In genomic region chr7:129205126-129205818, GRCh38 we compare ENCODE assay signal across 20 cellular contexts. TPM values are rescaled to one million over a fixed set of nuclear protein-coding genes. Genes with fewer than 3 reads are reported as not detected.
DNase-seq lines count a peak whose midpoint lies in the region; ATAC-seq and TF ChIP-seq lines count a peak whose summit lies in the region.
"Had no signal": no experiment of that assay in that cellular context is flagged by ENCODE, and none has a peak within 500 bp of the region (broad histone marks: within the 10 kb centered on the region; RNA-seq: fewer than 3 reads in every experiment).

No MANE protein-coding gene starts in this region.

- H3K27ac Mint-ChIP-seq in activated B cell treated with CpG ODN at 0.5 μM for 24 hours (no peak overlapping the region), memory B cell (peak overlapping the region; percentile 42)
- H3K27ac Mint-ChIP-seq: CD14-positive monocyte; CD4-positive, alpha-beta memory T cell had no signal

- H3K27me3 ChIP-seq in H7 (ENCODE audit: control insufficient read depth, insufficient read depth, low read length), result no peaks in the 10 kb centered on the region
- H3K27me3 ChIP-seq in sigmoid colon, result no peaks in the 10 kb centered on the region
- H3K27me3 ChIP-seq in thyroid gland, result no peaks in the 10 kb centered on the region
- no peaks in the 10 kb centered on the region for H3K27me3 ChIP-seq in right atrium auricular region
- H3K27me3 ChIP-seq: BLaER1 had no signal

- no peak overlapping the region for H3K4me3 ChIP-seq in H7 (ENCODE audit: insufficient read depth, low read depth, low read length)
- no peak overlapping the region for H3K4me3 ChIP-seq in sigmoid colon
- no peak overlapping the region for H3K4me3 ChIP-seq in thyroid gland (replicated peaks in 1 of 3)
- H3K4me3 ChIP-seq in right atrium auricular region, result no peak overlapping the region
- H3K4me3 ChIP-seq: A549, BLaER1 had no signal

- H3K36me3 ChIP-seq in H7 (replicated peaks; ENCODE audit: control insufficient read depth, insufficient read depth, low read length), result peaks cover 21% of the 10 kb centered on the region
- peaks cover 0 to 30% (median 0%) of the 10 kb centered on the region in 4 donors for H3K36me3 ChIP-seq in sigmoid colon
- no peaks in the 10 kb centered on the region for H3K36me3 ChIP-seq in thyroid gland
- H3K36me3 ChIP-seq in right atrium auricular region, result no peaks in the 10 kb centered on the region

- no peak for TF ChIP-seq EP300 in sigmoid colon (IDR thresholded peaks at IDR 0.05)

- WGBS in sigmoid colon, 2 donors, result 90 to 93% methylated on average over 29 of the region's 29 CpGs
- WGBS in thyroid gland, 2 donors, result 69 to 89% methylated on average over 16 to 22 of the region's 29 CpGs

- H3K4me1 ChIP-seq in sigmoid colon (peaks cover 0 to under 1% (median under 1%) of the 10 kb centered on the region in 4 donors), thyroid gland (no peaks in the 10 kb centered on the region), right atrium auricular region (peaks cover 0 to under 1% of the 10 kb centered on the region in 2 donors)
- H3K4me1 ChIP-seq: A549 had no signal

- DNase-seq in H7 (peak; percentile 28), activated B cell treated with CpG ODN at 0.5 μM for 24 hours (no peak), memory B cell (ENCODE audit: low spot score in 2 of 2) (no peak), sigmoid colon (peak; percentile 32), caudate nucleus (lab: John Stamatoyannopoulos, UW) (no peak), thyroid gland (no peak), right atrium auricular region (ENCODE audit: low spot score) (no peak), 8988T (no peak)
- DNase-seq: AML-193; CD4-positive, alpha-beta memory T cell; DMS153; DMS79; GDM1; GOT3; H9; KBM-7 had no signal

- TF ChIP-seq CTCF in activated B cell treated with CpG ODN at 0.5 μM for 24 hours (IDR thresholded peaks at IDR 0.05) (no peak), sigmoid colon (IDR thresholded peaks at IDR 0.05) (no peak), thyroid gland (IDR thresholded peaks at IDR 0.05) (no peak), right atrium auricular region (IDR thresholded peaks at IDR 0.05) (no peak)

- ATAC-seq in activated B cell treated with CpG ODN at 0.5 μM for 24 hours (ENCODE audit: low read depth) (peak; percentile 68), memory B cell (ENCODE audit: low read depth) (peak; percentile 80)
- ATAC-seq: A549 had no signal

- H3K27me3 Mint-ChIP-seq in activated B cell treated with CpG ODN at 0.5 μM for 24 hours (no peaks in the 10 kb centered on the region), memory B cell (no peaks in the 10 kb centered on the region)

- peaks cover 3% of the 10 kb centered on the region for H3K4me1 Mint-ChIP-seq in activated B cell treated with CpG ODN at 0.5 μM for 24 hours
- peaks cover 11% of the 10 kb centered on the region for H3K4me1 Mint-ChIP-seq in memory B cell
- H3K4me1 Mint-ChIP-seq: CD4-positive, alpha-beta memory T cell had no signal

- no peak overlapping the region for H3K27ac ChIP-seq in sigmoid colon
- H3K27ac ChIP-seq in caudate nucleus (ENCODE audit: low read depth, low read length), result no peak overlapping the region
- H3K27ac ChIP-seq in thyroid gland, result no peak overlapping the region
- H3K27ac ChIP-seq in right atrium auricular region, result no peak overlapping the region
- H3K27ac ChIP-seq: A549, BLaER1 had no signal

- intact Hi-C loops in activated B cell treated with CpG ODN at 0.5 μM for 24 hours (cut with micrococcal nuclease) (loop anchor here (2.0 kb wide), 1 partner anchor 20 kb away; the partner anchor contains the start of gene AHCYL2), sigmoid colon (cut with DNase I) (no loop called here), thyroid gland (cut with DNase I) (no loop called here)

- H3K4me3 Mint-ChIP-seq in activated B cell treated with CpG ODN at 0.5 μM for 24 hours, result no peak overlapping the region
- peak overlapping the region; percentile 65 for H3K4me3 Mint-ChIP-seq in memory B cell
- H3K4me3 Mint-ChIP-seq: CD14-positive monocyte; CD4-positive, alpha-beta memory T cell; H9 had no signal

- H3K9me3 Mint-ChIP-seq in activated B cell treated with CpG ODN at 0.5 μM for 24 hours (no peaks in the 10 kb centered on the region), memory B cell (no peaks in the 10 kb centered on the region)
- H3K9me3 Mint-ChIP-seq: CD4-positive, alpha-beta memory T cell; H9 had no signal

- no peak for TF ChIP-seq POLR2A in sigmoid colon (IDR thresholded peaks at IDR 0.05)
- TF ChIP-seq POLR2A in thyroid gland (IDR thresholded peaks at IDR 0.05), result no peak

- POLR2A ChIA-PET in activated B cell treated with CpG ODN at 0.5 μM for 24 hours (lab: Charles Lee), result no interaction called here

- H3K36me3 Mint-ChIP-seq in activated B cell treated with CpG ODN at 0.5 μM for 24 hours (ENCODE audit: low read depth) (no peaks in the 10 kb centered on the region), memory B cell (no peaks in the 10 kb centered on the region)
- H3K36me3 Mint-ChIP-seq: CD14-positive monocyte; CD4-positive, alpha-beta memory T cell had no signal

- CTCF ChIA-PET in activated B cell treated with CpG ODN at 0.5 μM for 24 hours (lab: Charles Lee), result no interaction called here

- no peaks in the 10 kb centered on the region for H3K9me3 ChIP-seq in sigmoid colon
- no peaks in the 10 kb centered on the region for H3K9me3 ChIP-seq in thyroid gland
- no peaks in the 10 kb centered on the region for H3K9me3 ChIP-seq in right atrium auricular region
- H3K9me3 ChIP-seq: A549, BLaER1 had no signal

RNA-seq across cellular contexts. Expression of gene SMO, which starts 16.8 kb away (rescaled TPM):
- 44.9 and 49.6 TPM in 2 replicates for total RNA-seq in H7 (2014; rRNA removed; shearing (Covaris generic))
- total RNA-seq in activated B cell treated with CpG ODN at 0.5 μM for 24 hours (0.66 and 1.8 TPM in 2 replicates), sigmoid colon (10 to 100 TPM in 2 of 4 donors, 1 to 10 TPM in 2; 6.8 to 18.6 (median 13.0) TPM), thyroid gland (10 to 100 TPM; 10.5 to 17.4 (median 14.7) TPM), right atrium auricular region (1 to 10 TPM; 4.7 to 9.9 TPM)
- polyA plus RNA-seq in sigmoid colon, result 1 to 10 TPM in 1 of 3 donors, under 1 TPM in 2; 0.60 to 2.8 (median 0.92) TPM
- total RNA-seq: CD4-positive, alpha-beta memory T cell; HT-29 had no signal
- polyA plus RNA-seq: CD14-positive monocyte; CD4-positive, alpha-beta memory T cell had no signal

RNA-seq across cellular contexts. Expression of gene AHCYL2, which starts 19.6 kb away (rescaled TPM):
- 14.2 and 26.9 TPM in 2 replicates for total RNA-seq in H7 (2014; rRNA removed; shearing (Covaris generic))
- total RNA-seq in activated B cell treated with CpG ODN at 0.5 μM for 24 hours (10.9 and 11.6 TPM in 2 replicates), sigmoid colon (10 to 100 TPM; 12.5 to 16.8 (median 14.7) TPM), thyroid gland (100 to 1,000 TPM in 2 of 4 donors, 10 to 100 TPM in 2; 83.2 to 149 (median 101) TPM), right atrium auricular region (1 to 10 TPM; 5.6 to 6.5 TPM)
- polyA plus RNA-seq in sigmoid colon, result 100 to 1,000 TPM in 2 of 3 donors, 10 to 100 TPM in 1; 80.8 to 219 (median 174) TPM

Comparison
In these comparisons a context has a peak if more than half of its experiments do, and no peak if none do; other contexts are left out.
1. DNase-seq: peak in H7 (single experiment) and sigmoid colon (single experiment); none in activated B cell treated with CpG ODN at 0.5 μM for 24 hours (single experiment), memory B cell (0 of 2), caudate nucleus (0 of 61), thyroid gland (0 of 2), right atrium auricular region (single experiment) and 8988T (single experiment).